ENCODE assay signal across 1 cellular context in the genomic region with DNA sequence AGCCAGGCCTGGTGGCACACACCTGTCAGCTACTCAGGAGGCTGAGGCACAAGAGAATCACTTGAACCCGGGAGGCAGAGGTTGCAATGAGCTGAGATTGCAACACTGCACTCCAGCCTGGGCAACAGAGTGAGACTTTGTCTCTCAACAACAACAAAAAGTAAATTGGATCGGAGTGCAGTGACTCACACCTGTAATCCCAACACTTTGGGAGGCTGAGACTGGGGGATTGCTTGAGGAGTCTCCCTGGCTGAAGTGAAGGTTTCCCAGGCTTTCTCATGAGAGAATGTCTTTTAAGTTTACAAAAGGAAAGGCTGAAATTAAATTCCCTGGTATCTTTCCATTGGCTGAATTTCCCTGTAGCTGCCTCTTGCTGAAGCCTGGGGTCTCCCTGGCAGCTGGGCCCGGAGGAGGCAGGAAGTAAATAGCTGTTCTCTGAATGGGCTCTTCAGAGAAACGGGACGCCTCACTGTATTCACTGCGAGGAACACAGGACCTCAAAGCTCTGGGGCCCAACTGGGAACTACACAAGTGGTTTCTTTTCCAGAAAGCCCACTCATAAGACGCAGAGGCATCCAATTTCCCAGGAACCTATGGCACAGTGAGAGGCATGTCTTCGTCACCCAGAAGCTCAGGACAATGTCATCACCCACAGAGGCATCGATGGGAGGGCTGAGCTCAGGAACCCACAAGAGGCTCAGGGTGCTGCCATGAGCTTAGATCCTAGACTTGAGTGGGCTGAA.
TF ChIP-seq lines count a peak whose summit lies in the region.

No MANE protein-coding gene starts in this region.

TF ChIP-seq in GM23338, 12 proteins besides CTCF, POLR2A, EP300 and RAD21 (continued from another document):
- TF ChIP-seq, protein P1, sequence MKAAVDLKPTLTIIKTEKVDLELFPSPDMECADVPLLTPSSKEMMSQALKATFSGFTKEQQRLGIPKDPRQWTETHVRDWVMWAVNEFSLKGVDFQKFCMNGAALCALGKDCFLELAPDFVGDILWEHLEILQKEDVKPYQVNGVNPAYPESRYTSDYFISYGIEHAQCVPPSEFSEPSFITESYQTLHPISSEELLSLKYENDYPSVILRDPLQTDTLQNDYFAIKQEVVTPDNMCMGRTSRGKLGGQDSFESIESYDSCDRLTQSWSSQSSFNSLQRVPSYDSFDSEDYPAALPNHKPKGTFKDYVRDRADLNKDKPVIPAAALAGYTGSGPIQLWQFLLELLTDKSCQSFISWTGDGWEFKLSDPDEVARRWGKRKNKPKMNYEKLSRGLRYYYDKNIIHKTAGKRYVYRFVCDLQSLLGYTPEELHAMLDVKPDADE (IDR thresholded peaks at IDR 0.05) = no peak
- no peak for TF ChIP-seq CREB1 (CRISPR knock-in tag; IDR thresholded peaks at IDR 0.05; ENCODE audit: low read depth)
- no peak for TF ChIP-seq STAT1 (IDR thresholded peaks at IDR 0.05; ENCODE audit: unreplicated experiment)
- no peak for TF ChIP-seq EZH2phosphoT487 (IDR thresholded peaks at IDR 0.05; ENCODE audit: unreplicated experiment)
- no peak for TF ChIP-seq EZH2 (IDR thresholded peaks at IDR 0.05; ENCODE audit: low read depth, unreplicated experiment)
- no peak for TF ChIP-seq JUNB (IDR thresholded peaks at IDR 0.05; ENCODE audit: unreplicated experiment)
- no peak for TF ChIP-seq ZNF114 (CRISPR knock-in tag; IDR thresholded peaks at IDR 0.05)
- TF ChIP-seq REST (IDR thresholded peaks at IDR 0.05; ENCODE audit: unreplicated experiment) = no peak
TF ChIP-seq in GM23338: peak in this region for 0.
